In genomic region chrX:108537005-108537404, GRCh38 we compare ENCODE assay signal across 9 cellular contexts.
DNase-seq lines count a peak whose midpoint lies in the region; ATAC-seq, FAIRE-seq and TF ChIP-seq lines count a peak whose summit lies in the region.
"Had no signal": no experiment of that assay in that cellular context is flagged by ENCODE, and none has a peak within 500 bp of the region (broad histone marks: within the 10 kb centered on the region; RNA-seq: fewer than 3 reads in every experiment).

No MANE protein-coding gene starts in this region.

- no peak overlapping the region for H3K4me3 Mint-ChIP-seq in activated CD8-positive, alpha-beta T cell treated with anti-CD3 and anti-CD28 coated beads, Interleukin-2, amount 10 ng/mL, durations not matched to agents 7 days and 5 days
- no peak overlapping the region for H3K4me3 Mint-ChIP-seq in activated naive CD8-positive, alpha-beta T cell treated with anti-CD3 and anti-CD28 coated beads, Interleukin-2, amount 50 U/mL, for 24 hours
- H3K4me3 Mint-ChIP-seq: stimulated activated naive CD8-positive, alpha-beta T cell treated with anti-CD3 and anti-CD28 coated beads, Interleukin-15, Interleukin-2, amounts not matched to agents 100 ng/mL and 50 ng/mL, for 24 hours had no signal

- DNase-seq in NCI-H1105 (lab: John Stamatoyannopoulos, UW) (peak; percentile 16), kidney glomerular epithelial cell (lab: John Stamatoyannopoulos, UW) (peak; percentile 2), H54 (ENCODE audit: insufficient read length, low spot score) (no peak)
- DNase-seq in activated CD8-positive, alpha-beta T cell treated with anti-CD3 and anti-CD28 coated beads, Interleukin-2, amount 10 ng/mL, durations not matched to agents 7 days and 5 days, result peak; percentile 19
- DNase-seq in activated naive CD8-positive, alpha-beta T cell treated with anti-CD3 and anti-CD28 coated beads, Interleukin-2, amount 50 U/mL, for 24 hours, result no peak

- ATAC-seq in HG02642 (IDR thresholded peaks at IDR 0.05; ENCODE audit: poor library complexity, unreplicated experiment), result peak; percentile 82
- ATAC-seq in activated CD8-positive, alpha-beta T cell treated with anti-CD3 and anti-CD28 coated beads, Interleukin-2, amount 10 ng/mL, durations not matched to agents 7 days and 5 days, result no peak
- ATAC-seq in activated naive CD8-positive, alpha-beta T cell treated with anti-CD3 and anti-CD28 coated beads, Interleukin-2, amount 50 U/mL, for 24 hours, result no peak

- no peaks in the 10 kb centered on the region for H3K36me3 Mint-ChIP-seq in activated CD8-positive, alpha-beta T cell treated with anti-CD3 and anti-CD28 coated beads, Interleukin-2, amount 10 ng/mL, durations not matched to agents 7 days and 5 days (ENCODE audit: low read depth)
- H3K36me3 Mint-ChIP-seq in activated naive CD8-positive, alpha-beta T cell treated with anti-CD3 and anti-CD28 coated beads, Interleukin-2, amount 50 U/mL, for 24 hours (ENCODE audit: low read depth), result no peaks in the 10 kb centered on the region

- no peaks in the 10 kb centered on the region for H3K9me3 Mint-ChIP-seq in activated CD8-positive, alpha-beta T cell treated with anti-CD3 and anti-CD28 coated beads, Interleukin-2, amount 10 ng/mL, durations not matched to agents 7 days and 5 days (ENCODE audit: insufficient read depth)
- H3K9me3 Mint-ChIP-seq in activated naive CD8-positive, alpha-beta T cell treated with anti-CD3 and anti-CD28 coated beads, Interleukin-2, amount 50 U/mL, for 24 hours, result no peaks in the 10 kb centered on the region
- H3K9me3 Mint-ChIP-seq: stimulated activated naive CD8-positive, alpha-beta T cell treated with anti-CD3 and anti-CD28 coated beads, Interleukin-15, Interleukin-2, amounts not matched to agents 100 ng/mL and 50 ng/mL, for 24 hours had no signal

- H3K4me1 Mint-ChIP-seq in activated CD8-positive, alpha-beta T cell treated with anti-CD3 and anti-CD28 coated beads, Interleukin-2, amount 10 ng/mL, durations not matched to agents 7 days and 5 days (ENCODE audit: low read depth), result no peaks in the 10 kb centered on the region
- H3K4me1 Mint-ChIP-seq in activated naive CD8-positive, alpha-beta T cell treated with anti-CD3 and anti-CD28 coated beads, Interleukin-2, amount 50 U/mL, for 24 hours, result no peaks in the 10 kb centered on the region

- FAIRE-seq in A204.1 (lab: Jason Lieb, UNC) (peak; percentile 97), H54 (lab: Jason Lieb, UNC) (no peak)

- no peaks in the 10 kb centered on the region for H3K27me3 Mint-ChIP-seq in activated CD8-positive, alpha-beta T cell treated with anti-CD3 and anti-CD28 coated beads, Interleukin-2, amount 10 ng/mL, durations not matched to agents 7 days and 5 days (ENCODE audit: low read depth)
- no peaks in the 10 kb centered on the region for H3K27me3 Mint-ChIP-seq in activated naive CD8-positive, alpha-beta T cell treated with anti-CD3 and anti-CD28 coated beads, Interleukin-2, amount 50 U/mL, for 24 hours
- H3K27me3 Mint-ChIP-seq: stimulated activated naive CD8-positive, alpha-beta T cell treated with anti-CD3 and anti-CD28 coated beads, Interleukin-15, Interleukin-2, amounts not matched to agents 100 ng/mL and 50 ng/mL, for 24 hours had no signal

- no peak overlapping the region for H3K27ac Mint-ChIP-seq in activated CD8-positive, alpha-beta T cell treated with anti-CD3 and anti-CD28 coated beads, Interleukin-2, amount 10 ng/mL, durations not matched to agents 7 days and 5 days
- H3K27ac Mint-ChIP-seq in activated naive CD8-positive, alpha-beta T cell treated with anti-CD3 and anti-CD28 coated beads, Interleukin-2, amount 50 U/mL, for 24 hours, result no peak overlapping the region
- H3K27ac Mint-ChIP-seq: stimulated activated naive CD8-positive, alpha-beta T cell treated with anti-CD3 and anti-CD28 coated beads, Interleukin-15, Interleukin-2, amounts not matched to agents 100 ng/mL and 50 ng/mL, for 24 hours had no signal

- POLR2A ChIA-PET in activated CD8-positive, alpha-beta T cell treated with anti-CD3 and anti-CD28 coated beads, Interleukin-2, amount 10 ng/mL, durations not matched to agents 7 days and 5 days (lab: Charles Lee), result no interaction called here

- CTCF ChIA-PET in activated CD8-positive, alpha-beta T cell treated with anti-CD3 and anti-CD28 coated beads, Interleukin-2, amount 10 ng/mL, durations not matched to agents 7 days and 5 days (lab: Charles Lee), result no interaction called here

- peak; percentile 32; the same call in 1 of the 2 replicates for TF ChIP-seq CTCF in GM12874 (IDR thresholded peaks at IDR 0.05; ENCODE audit: insufficient read depth, low read depth, low read length)

- no peak for TF ChIP-seq POLR2A in H54 (IDR thresholded peaks at IDR 0.05; ENCODE audit: low read depth, low read length)

Comparison
In these comparisons a context has a peak if more than half of its experiments do, and no peak if none do; other contexts are left out.
1. DNase-seq: peak in NCI-H1105 (single experiment), activated CD8-positive, alpha-beta T cell treated with anti-CD3 and anti-CD28 coated beads, Interleukin-2, amount 10 ng/mL, durations not matched to agents 7 days and 5 days (single experiment) and kidney glomerular epithelial cell (single experiment); none in activated naive CD8-positive, alpha-beta T cell treated with anti-CD3 and anti-CD28 coated beads, Interleukin-2, amount 50 U/mL, for 24 hours (single experiment) and H54 (single experiment).